In the genomic region with DNA sequence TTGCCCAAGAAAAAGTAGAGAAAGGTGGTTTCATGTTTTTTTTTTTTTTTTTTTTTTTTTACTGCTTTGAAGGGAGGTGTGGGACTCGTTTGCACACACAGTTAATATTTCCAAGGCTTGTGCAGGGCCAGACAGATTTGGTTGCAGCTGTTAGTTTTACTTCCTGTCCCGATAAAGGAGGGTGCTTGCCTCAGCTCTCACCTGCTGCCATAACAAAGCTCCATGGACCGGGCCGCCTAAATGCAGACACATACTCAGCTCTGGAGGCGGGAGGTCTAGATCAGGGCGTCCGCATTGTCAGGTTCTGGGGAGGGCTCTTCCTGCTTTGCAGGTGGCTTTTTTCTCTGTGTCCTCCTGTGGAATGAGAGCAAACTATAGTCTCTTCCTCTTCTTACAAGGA, we compare ENCODE assay signal across 1 cellular context.
TF ChIP-seq lines count a peak whose summit lies in the region.

No MANE protein-coding gene starts in this region.

TF ChIP-seq in GM23338, 12 proteins besides CTCF, POLR2A, EP300 and RAD21 (continued from another document):
- TF ChIP-seq, protein P1, sequence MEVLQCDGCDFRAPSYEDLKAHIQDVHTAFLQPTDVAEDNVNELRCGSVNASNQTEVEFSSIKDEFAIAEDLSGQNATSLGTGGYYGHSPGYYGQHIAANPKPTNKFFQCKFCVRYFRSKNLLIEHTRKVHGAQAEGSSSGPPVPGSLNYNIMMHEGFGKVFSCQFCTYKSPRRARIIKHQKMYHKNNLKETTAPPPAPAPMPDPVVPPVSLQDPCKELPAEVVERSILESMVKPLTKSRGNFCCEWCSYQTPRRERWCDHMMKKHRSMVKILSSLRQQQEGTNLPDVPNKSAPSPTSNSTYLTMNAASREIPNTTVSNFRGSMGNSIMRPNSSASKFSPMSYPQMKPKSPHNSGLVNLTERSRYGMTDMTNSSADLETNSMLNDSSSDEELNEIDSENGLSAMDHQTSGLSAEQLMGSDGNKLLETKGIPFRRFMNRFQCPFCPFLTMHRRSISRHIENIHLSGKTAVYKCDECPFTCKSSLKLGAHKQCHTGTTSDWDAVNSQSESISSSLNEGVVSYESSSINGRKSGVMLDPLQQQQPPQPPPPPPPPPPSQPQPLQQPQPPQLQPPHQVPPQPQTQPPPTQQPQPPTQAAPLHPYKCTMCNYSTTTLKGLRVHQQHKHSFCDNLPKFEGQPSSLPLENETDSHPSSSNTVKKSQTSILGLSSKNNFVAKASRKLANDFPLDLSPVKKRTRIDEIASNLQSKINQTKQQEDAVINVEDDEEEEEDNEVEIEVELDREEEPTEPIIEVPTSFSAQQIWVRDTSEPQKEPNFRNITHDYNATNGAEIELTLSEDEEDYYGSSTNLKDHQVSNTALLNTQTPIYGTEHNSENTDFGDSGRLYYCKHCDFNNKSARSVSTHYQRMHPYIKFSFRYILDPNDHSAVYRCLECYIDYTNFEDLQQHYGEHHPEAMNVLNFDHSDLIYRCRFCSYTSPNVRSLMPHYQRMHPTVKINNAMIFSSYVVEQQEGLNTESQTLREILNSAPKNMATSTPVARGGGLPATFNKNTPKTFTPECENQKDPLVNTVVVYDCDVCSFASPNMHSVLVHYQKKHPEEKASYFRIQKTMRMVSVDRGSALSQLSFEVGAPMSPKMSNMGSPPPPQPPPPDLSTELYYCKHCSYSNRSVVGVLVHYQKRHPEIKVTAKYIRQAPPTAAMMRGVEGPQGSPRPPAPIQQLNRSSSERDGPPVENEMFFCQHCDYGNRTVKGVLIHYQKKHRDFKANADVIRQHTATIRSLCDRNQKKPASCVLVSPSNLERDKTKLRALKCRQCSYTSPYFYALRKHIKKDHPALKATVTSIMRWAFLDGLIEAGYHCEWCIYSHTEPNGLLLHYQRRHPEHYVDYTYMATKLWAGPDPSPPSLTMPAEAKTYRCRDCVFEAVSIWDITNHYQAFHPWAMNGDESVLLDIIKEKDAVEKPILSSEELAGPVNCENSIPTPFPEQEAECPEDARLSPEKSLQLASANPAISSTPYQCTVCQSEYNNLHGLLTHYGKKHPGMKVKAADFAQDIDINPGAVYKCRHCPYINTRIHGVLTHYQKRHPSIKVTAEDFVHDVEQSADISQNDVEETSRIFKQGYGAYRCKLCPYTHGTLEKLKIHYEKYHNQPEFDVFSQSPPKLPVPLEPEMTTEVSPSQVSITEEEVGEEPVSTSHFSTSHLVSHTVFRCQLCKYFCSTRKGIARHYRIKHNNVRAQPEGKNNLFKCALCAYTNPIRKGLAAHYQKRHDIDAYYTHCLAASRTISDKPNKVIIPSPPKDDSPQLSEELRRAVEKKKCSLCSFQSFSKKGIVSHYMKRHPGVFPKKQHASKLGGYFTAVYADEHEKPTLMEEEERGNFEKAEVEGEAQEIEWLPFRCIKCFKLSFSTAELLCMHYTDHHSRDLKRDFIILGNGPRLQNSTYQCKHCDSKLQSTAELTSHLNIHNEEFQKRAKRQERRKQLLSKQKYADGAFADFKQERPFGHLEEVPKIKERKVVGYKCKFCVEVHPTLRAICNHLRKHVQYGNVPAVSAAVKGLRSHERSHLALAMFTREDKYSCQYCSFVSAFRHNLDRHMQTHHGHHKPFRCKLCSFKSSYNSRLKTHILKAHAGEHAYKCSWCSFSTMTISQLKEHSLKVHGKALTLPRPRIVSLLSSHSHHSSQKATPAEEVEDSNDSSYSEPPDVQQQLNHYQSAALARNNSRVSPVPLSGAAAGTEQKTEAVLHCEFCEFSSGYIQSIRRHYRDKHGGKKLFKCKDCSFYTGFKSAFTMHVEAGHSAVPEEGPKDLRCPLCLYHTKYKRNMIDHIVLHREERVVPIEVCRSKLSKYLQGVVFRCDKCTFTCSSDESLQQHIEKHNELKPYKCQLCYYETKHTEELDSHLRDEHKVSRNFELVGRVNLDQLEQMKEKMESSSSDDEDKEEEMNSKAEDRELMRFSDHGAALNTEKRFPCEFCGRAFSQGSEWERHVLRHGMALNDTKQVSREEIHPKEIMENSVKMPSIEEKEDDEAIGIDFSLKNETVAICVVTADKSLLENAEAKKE (CRISPR knock-in tag; IDR thresholded peaks at IDR 0.05), result no peak
- TF ChIP-seq JUNB (IDR thresholded peaks at IDR 0.05; ENCODE audit: unreplicated experiment) (no peak), NANOG (IDR thresholded peaks at IDR 0.05; ENCODE audit: borderline replicate concordance) (no peak), EZH2 (IDR thresholded peaks at IDR 0.05; ENCODE audit: low read depth, unreplicated experiment) (no peak)
